26 cellular contexts compared by ENCODE assay signal in the genomic region with DNA sequence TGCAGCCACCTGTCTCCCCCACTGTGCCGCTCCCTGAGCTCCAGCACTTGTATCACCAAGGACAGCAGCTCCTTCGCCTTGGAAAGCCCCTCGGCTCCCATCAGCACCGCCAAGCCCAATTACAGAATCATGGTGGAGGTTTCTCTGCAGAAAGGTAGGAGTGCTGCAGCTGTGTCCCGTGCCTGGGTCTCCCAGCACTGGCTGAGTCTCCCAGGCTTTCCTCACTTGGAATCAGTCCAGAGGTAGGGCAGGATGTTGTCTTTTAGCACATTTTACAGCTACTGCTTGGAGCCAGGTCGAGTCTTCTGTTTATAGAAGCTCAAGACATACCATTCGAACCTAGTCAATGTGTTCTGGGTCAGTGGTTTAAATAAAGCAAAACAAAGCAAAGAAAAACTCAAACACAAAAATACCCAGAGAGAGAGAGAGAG. TPM values are rescaled to one million over a fixed set of nuclear protein-coding genes. Genes with fewer than 3 reads are reported as not detected.
DNase-seq lines count a peak whose midpoint lies in the region; ATAC-seq and TF ChIP-seq lines count a peak whose summit lies in the region.
"Had no signal": no experiment of that assay in that cellular context is flagged by ENCODE, and none has a peak within 500 bp of the region (broad histone marks: within the 10 kb centered on the region; RNA-seq: fewer than 3 reads in every experiment).

No MANE protein-coding gene starts in this region.

- H3K36me3 ChIP-seq in HEK293 (ENCODE audit: control insufficient read depth in 2 of 2, insufficient read depth in 1 of 2, low read length in 2 of 2) = no peaks in the 10 kb centered on the region
- no peaks in the 10 kb centered on the region for H3K36me3 ChIP-seq in naive thymus-derived CD4-positive, alpha-beta T cell (ENCODE audit: control insufficient read depth in 2 of 3, insufficient read depth in 3 of 3, low read length in 3 of 3)
- H3K36me3 ChIP-seq: breast epithelium had no signal

- DNase-seq in choroid plexus epithelial cell (ENCODE audit: low read depth) (peak; percentile 86), GM13977 (ENCODE audit: low spot score) (no peak)
- DNase-seq in naive thymus-derived CD4-positive, alpha-beta T cell = no peak
- DNase-seq: activated CD4-positive, CD25-positive, alpha-beta regulatory T cell; activated CD8-positive, alpha-beta T cell treated with anti-CD3 and anti-CD28 coated beads for 36 hours; activated naive CD8-positive, alpha-beta T cell treated with anti-CD3 and anti-CD28 coated beads, Interleukin-2, amount 50 U/mL, for 24 hours; activated T-cell treated with anti-CD3 and anti-CD28 coated beads, Interleukin-2, amount 50 U/mL, for 4 hours; Karpas-422; mesendoderm; NCI-H1105 treated with DMSO at 0.1 percent for 48 hours; NCI-H524; stimulated activated naive B cell treated with anti-CD40 and anti-IgM and Interleukin-4, amounts not matched to agents 10 μg/mL and 1 μg/mL and 100 μg/mL, for 72 hours; T-helper 9 cell; testis had no signal

- H3K9me3 Mint-ChIP-seq in naive thymus-derived CD4-positive, alpha-beta T cell = peaks cover 3 to 21% (median 9%) of the 10 kb centered on the region in 11 donors

- CTCF ChIA-PET in HEK293 (lab: Yijun Ruan, JAX) = interaction anchor here (0.6 to 4.3 kb wide), 4 partner anchors 13 to 145 kb away, joined by 3 to 44 read pairs (median 16); no protein-coding TSS in a partner anchor
- CTCF ChIA-PET in naive thymus-derived CD4-positive, alpha-beta T cell (lab: Charles Lee) = interaction anchor here (0.7 to 3.0 kb wide), 9 partner anchors 11 to 918 kb away, joined by 3 to 18 read pairs (median 5); no protein-coding TSS in a partner anchor

- peaks cover 25 to 97% (median 87%) of the 10 kb centered on the region in 7 donors for H3K4me1 Mint-ChIP-seq in naive thymus-derived CD4-positive, alpha-beta T cell

- peak overlapping the region in 5 of 10 donors; percentile 29 to 68 (median 45) for H3K4me3 Mint-ChIP-seq in naive thymus-derived CD4-positive, alpha-beta T cell
- H3K4me3 Mint-ChIP-seq: activated CD8-positive, alpha-beta T cell treated with anti-CD3 and anti-CD28 coated beads for 36 hours; activated naive CD8-positive, alpha-beta T cell treated with anti-CD3 and anti-CD28 coated beads, Interleukin-2, amount 50 U/mL, for 24 hours; activated T-cell treated with anti-CD3 and anti-CD28 coated beads, Interleukin-2, amount 50 U/mL, for 4 hours; CD8-positive, alpha-beta T cell; dendritic cell treated with granulocyte-macrophage colony-stimulating factor and Interleukin-4, amounts not matched to agents 40 ng/mL and 50 ng/mL, for 4 days; nephron; stimulated activated naive B cell treated with anti-CD40 and anti-IgM and Interleukin-4, amounts not matched to agents 10 μg/mL and 1 μg/mL and 100 μg/mL, for 72 hours had no signal

- H3K9me3 ChIP-seq in HEK293 (ENCODE audit: control insufficient read depth, insufficient read depth, low read depth, low read length) = no peaks in the 10 kb centered on the region; the same call in 1 of the 2 replicates
- H3K9me3 ChIP-seq in naive thymus-derived CD4-positive, alpha-beta T cell (ENCODE audit: control insufficient read depth in 2 of 3, low read length in 3 of 3) = no peaks in the 10 kb centered on the region
- H3K9me3 ChIP-seq: breast epithelium, testis had no signal

- H3K27ac ChIP-seq in C4-2B (peak overlapping the region; percentile 62), HEK293 (ENCODE audit: extremely low read depth, low read depth, low read length) (no peak overlapping the region)
- no peak overlapping the region for H3K27ac ChIP-seq in naive thymus-derived CD4-positive, alpha-beta T cell (ENCODE audit: low read depth, low read length)
- H3K27ac ChIP-seq: breast epithelium, hepatocyte, parathyroid adenoma, testis had no signal

- no peaks in the 10 kb centered on the region for H3K27me3 Mint-ChIP-seq in naive thymus-derived CD4-positive, alpha-beta T cell
- H3K27me3 Mint-ChIP-seq: activated CD8-positive, alpha-beta T cell treated with anti-CD3 and anti-CD28 coated beads for 36 hours; activated naive CD8-positive, alpha-beta T cell treated with anti-CD3 and anti-CD28 coated beads, Interleukin-2, amount 50 U/mL, for 24 hours; dendritic cell treated with granulocyte-macrophage colony-stimulating factor and Interleukin-4, amounts not matched to agents 40 ng/mL and 50 ng/mL, for 4 days; stimulated activated naive B cell treated with anti-CD40 and anti-IgM and Interleukin-4, amounts not matched to agents 10 μg/mL and 1 μg/mL and 100 μg/mL, for 72 hours had no signal

- 0 out of 2 replicates have a peak, but pooled peaks cover 2% of the 10 kb centered on the region for H3K4me1 ChIP-seq in HEK293 (ENCODE audit: control insufficient read depth, insufficient read depth, low read length)
- peaks cover 3 to 56% of the 10 kb centered on the region in 2 donors for H3K4me1 ChIP-seq in naive thymus-derived CD4-positive, alpha-beta T cell (ENCODE audit: control insufficient read depth in 2 of 2, insufficient read depth in 2 of 2, low read length in 2 of 2)
- H3K4me1 ChIP-seq: breast epithelium had no signal

- H3K4me3 ChIP-seq in HEK293 (ENCODE audit: low read depth, low read length) = no peak overlapping the region
- H3K4me3 ChIP-seq in choroid plexus epithelial cell (ENCODE audit: low read depth, low read length) = no peak overlapping the region
- no peak overlapping the region for H3K4me3 ChIP-seq in naive thymus-derived CD4-positive, alpha-beta T cell (ENCODE audit: low read length)
- H3K4me3 ChIP-seq: breast epithelium, hepatocyte, testis had no signal

- POLR2A ChIA-PET in HEK293 (lab: Yijun Ruan, JAX) = interaction anchor here (0.9 kb wide), 1 partner anchor 45 kb away, joined by 3 read pairs; the partner anchor contains the start of gene STARD5
- POLR2A ChIA-PET in naive thymus-derived CD4-positive, alpha-beta T cell (lab: Charles Lee) = interaction anchor here (1.0 to 17.1 kb wide), 5 partner anchors 13 to 48 kb away, joined by 3 to 642 read pairs (median 4); partner anchors contain the start of gene STARD5

- H3K27me3 ChIP-seq in naive thymus-derived CD4-positive, alpha-beta T cell (ENCODE audit: control insufficient read depth in 2 of 2, insufficient read depth in 2 of 2, low read length in 2 of 2) = no peaks in the 10 kb centered on the region
- H3K27me3 ChIP-seq: breast epithelium, hepatocyte, testis had no signal

- H3K27ac Mint-ChIP-seq in naive thymus-derived CD4-positive, alpha-beta T cell = peak overlapping the region in 7 of 9 donors; percentile 25 to 96 (median 87)
- H3K27ac Mint-ChIP-seq: activated CD8-positive, alpha-beta T cell treated with anti-CD3 and anti-CD28 coated beads for 36 hours; activated naive CD8-positive, alpha-beta T cell treated with anti-CD3 and anti-CD28 coated beads, Interleukin-2, amount 50 U/mL, for 24 hours; dendritic cell treated with granulocyte-macrophage colony-stimulating factor and Interleukin-4, amounts not matched to agents 40 ng/mL and 50 ng/mL, for 4 days; nephron; stimulated activated naive B cell treated with anti-CD40 and anti-IgM and Interleukin-4, amounts not matched to agents 10 μg/mL and 1 μg/mL and 100 μg/mL, for 72 hours had no signal

- intact Hi-C loops in naive thymus-derived CD4-positive, alpha-beta T cell (cut with micrococcal nuclease) = loop anchor here (5.0 to 10.0 kb wide), 3 partner anchors 43 to 1127 kb away; partner anchors contain the start of genes STARD5 (in 2 of the 2) and FAH (in 1 of the 2)

- TF ChIP-seq CTCF in C4-2B (conservative IDR thresholded peaks at IDR 0.05) (no peak), HEK293 (tag by site-specific recombination; IDR thresholded peaks at IDR 0.05) (no peak), choroid plexus epithelial cell (conservative IDR thresholded peaks at IDR 0.05; ENCODE audit: low read depth, low read length) (no peak), GM13977 (IDR thresholded peaks at IDR 0.05; ENCODE audit: extremely low read depth, insufficient read depth, missing control alignments) (no peak)

- H3K36me3 Mint-ChIP-seq in naive thymus-derived CD4-positive, alpha-beta T cell = peaks cover 9 to 21% (median 11%) of the 10 kb centered on the region in 5 donors

- no peak for ATAC-seq in naive thymus-derived CD4-positive, alpha-beta T cell
- ATAC-seq in GM19397 (IDR thresholded peaks at IDR 0.05; ENCODE audit: unreplicated experiment) (no peak), GM18502 (IDR thresholded peaks at IDR 0.05; ENCODE audit: poor library complexity, unreplicated experiment) (no peak), GM21723 (IDR thresholded peaks at IDR 0.05; ENCODE audit: unreplicated experiment) (no peak)
- ATAC-seq: activated CD8-positive, alpha-beta T cell treated with anti-CD3 and anti-CD28 coated beads for 36 hours; activated naive CD8-positive, alpha-beta T cell treated with anti-CD3 and anti-CD28 coated beads, Interleukin-2, amount 50 U/mL, for 24 hours; activated T-cell treated with anti-CD3 and anti-CD28 coated beads, Interleukin-2, amount 50 U/mL, for 4 hours; CD8-positive, alpha-beta T cell; sciatic nerve; stimulated activated naive B cell treated with anti-CD40 and anti-IgM and Interleukin-4, amounts not matched to agents 10 μg/mL and 1 μg/mL and 100 μg/mL, for 72 hours had no signal

- in situ Hi-C loops in GM13977 (cut with MboI; ENCODE audit: low pct_unique_long_range_greater_than_20kb, low sequenced_read_pairs, unreplicated experiment) = loop anchor here (5.0 to 25.0 kb wide), 4 partner anchors 58 to 658 kb away; partner anchors contain the start of gene MESD

RNA-seq across cellular contexts. Expression of gene STARD5, which starts 44.3 kb away (rescaled TPM):
- total RNA-seq in naive thymus-derived CD4-positive, alpha-beta T cell = 10 to 100 TPM in 3 of 5 experiments, 1 to 10 TPM in 2; 5.0 to 11.7 (median 10.1) TPM
- polyA plus RNA-seq in naive thymus-derived CD4-positive, alpha-beta T cell = 10 to 100 TPM in 1 of 2 donors, 1 to 10 TPM in 1; 5.2 to 13.5 TPM
